In the genomic region with DNA sequence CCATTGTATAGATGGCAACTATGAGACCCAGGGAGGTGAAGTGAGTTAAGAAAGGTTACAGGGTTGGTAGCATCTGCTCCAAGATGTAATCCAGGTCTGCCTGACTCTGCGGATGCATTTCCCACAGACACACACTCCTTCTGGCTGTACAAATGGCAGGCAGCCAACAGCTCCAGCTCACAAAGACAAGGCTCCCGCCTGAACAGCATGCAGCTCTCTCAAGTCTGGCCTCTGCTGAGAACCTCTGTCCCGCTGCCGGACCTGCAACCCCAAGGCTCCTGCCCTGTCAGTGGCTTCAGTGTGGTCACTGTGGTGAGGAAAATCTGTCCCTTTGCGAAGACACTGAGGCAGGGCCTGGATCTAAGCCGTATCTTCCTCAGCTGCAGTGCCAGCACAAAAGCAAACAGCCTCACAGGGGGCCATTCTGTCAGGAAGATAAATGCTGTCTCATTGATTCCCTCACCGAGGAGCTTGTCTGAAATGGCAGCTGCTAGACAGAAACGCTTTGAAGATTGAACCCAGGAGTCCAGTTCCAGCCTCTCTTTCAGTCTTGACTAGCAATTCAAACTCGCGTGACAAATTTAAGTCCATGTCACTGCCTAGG, we compare ENCODE assay signal across 8 cellular contexts.
DNase-seq lines count a peak whose midpoint lies in the region; TF ChIP-seq lines count a peak whose summit lies in the region.
"Had no signal": no experiment of that assay in that cellular context is flagged by ENCODE, and none has a peak within 500 bp of the region (broad histone marks: within the 10 kb centered on the region; RNA-seq: fewer than 3 reads in every experiment).

No MANE protein-coding gene starts in this region.

- H3K36me3 ChIP-seq in smooth muscle cell (ENCODE audit: low read depth): no peaks in the 10 kb centered on the region

- no peak overlapping the region for H3K27ac ChIP-seq in smooth muscle cell (ENCODE audit: low read depth)

- H3K9ac ChIP-seq in smooth muscle cell (ENCODE audit: low read depth): no peak overlapping the region

- H3F3A ChIP-seq in smooth muscle cell (ENCODE audit: low read depth): no peaks in the 10 kb centered on the region

- no peak overlapping the region for H2AFZ ChIP-seq in smooth muscle cell (ENCODE audit: low read depth)

- H3K9me3 ChIP-seq in smooth muscle cell (replicated peaks; ENCODE audit: low read depth): no peaks in the 10 kb centered on the region

- H4K20me1 ChIP-seq in smooth muscle cell (ENCODE audit: low read depth): no peaks in the 10 kb centered on the region

- no peaks in the 10 kb centered on the region for H3K27me3 ChIP-seq in smooth muscle cell (ENCODE audit: low read depth)

- WGBS in smooth muscle cell (ENCODE audit: low lambda C conversion rate): 57% methylated on average over 10 of the region's 10 CpGs

- peaks cover 5% of the 10 kb centered on the region for H3K4me1 ChIP-seq in smooth muscle cell (ENCODE audit: low read depth)

- H3K79me2 ChIP-seq in smooth muscle cell (ENCODE audit: low read depth): no peaks in the 10 kb centered on the region

- peak; percentile 82 for DNase-seq in NCI-H128 (lab: John Stamatoyannopoulos, UW; ENCODE audit: unreplicated experiment)
- DNase-seq in RPMI7951 (ENCODE audit: low read depth): peak; percentile 13
- peak; percentile 69 for DNase-seq in globus pallidus (ENCODE audit: low spot score)
- peak; percentile 4 for DNase-seq in smooth muscle cell (lab: John Stamatoyannopoulos, UW; ENCODE audit: unreplicated experiment)
- no peak for DNase-seq in GM20000 (ENCODE audit: low spot score)
- DNase-seq in activated effector memory CD4-positive, alpha-beta T cell treated with Interleukin-2 at 50 U/mL for 16 hours: no peak
- no peak for DNase-seq in effector CD8-positive, alpha-beta T cell (lab: John Stamatoyannopoulos, UW)
- DNase-seq: activated CD4-positive, alpha-beta T cell treated with anti-CD3 and anti-CD28 coated beads, Interleukin-2, amount 10 ng/mL, durations not matched to agents 7 days and 5 days had no signal

- TF ChIP-seq CTCF in smooth muscle cell (IDR thresholded peaks at IDR 0.05; ENCODE audit: borderline replicate concordance, insufficient read depth, poor library complexity, severe bottlenecking): no peak
- no peak for TF ChIP-seq CTCF in GM20000 (IDR thresholded peaks at IDR 0.05; ENCODE audit: extremely low read depth, missing control alignments)

- H3K4me3 ChIP-seq in smooth muscle cell: no peak overlapping the region

- H3K4me2 ChIP-seq in smooth muscle cell: no peak overlapping the region

Comparison
In these comparisons a context has a peak if more than half of its experiments do, and no peak if none do; other contexts are left out.
1. DNase-seq: peak in NCI-H128 (single experiment), RPMI7951 (single experiment), globus pallidus (single experiment) and smooth muscle cell (single experiment); none in GM20000 (single experiment), activated effector memory CD4-positive, alpha-beta T cell treated with Interleukin-2 at 50 U/mL for 16 hours (single experiment) and effector CD8-positive, alpha-beta T cell (single experiment).